ENCODE assay signal across 13 cellular contexts in genomic region chr4:106541253-106541652, GRCh38.
DNase-seq lines count a peak whose midpoint lies in the region; ATAC-seq and TF ChIP-seq lines count a peak whose summit lies in the region.
"Had no signal": no experiment of that assay in that cellular context is flagged by ENCODE, and none has a peak within 500 bp of the region (broad histone marks: within the 10 kb centered on the region; RNA-seq: fewer than 3 reads in every experiment).

No MANE protein-coding gene starts in this region.

- no peak for DNase-seq in HCT116 (ENCODE audit: low read depth, low spot score)
- DNase-seq in SJSA1 (ENCODE audit: low read depth in 1 of 2, low spot score in 2 of 2) = peak in 1 of 2 experiments; percentile 69
- DNase-seq in fibroblast of mammary gland (ENCODE audit: low read depth) = peak; percentile 60
- DNase-seq in smooth muscle cell (lab: John Stamatoyannopoulos, UW; ENCODE audit: unreplicated experiment) = no peak
- no peak for DNase-seq in D341Med (ENCODE audit: low spot score)
- no peak for DNase-seq in effector CD8-positive, alpha-beta T cell (lab: John Stamatoyannopoulos, UW)
- no peak for DNase-seq in NCI-H2171 (lab: John Stamatoyannopoulos, UW)
- no peak for DNase-seq in substantia nigra (lab: John Stamatoyannopoulos, UW)
- DNase-seq: activated T-cell treated with anti-CD3 and anti-CD28 coated beads for 4 hours; Caco-2; effector CD4-positive, alpha-beta T cell; tibial artery had no signal

- POLR2A ChIA-PET in HCT116 (lab: Charles Lee) = no interaction called here

- H3K4me1 ChIP-seq in HCT116 (ENCODE audit: control insufficient read depth in 1 of 2, insufficient read depth in 2 of 2, low read length in 2 of 2) (peaks cover 5 to 10% of the 10 kb centered on the region in 2 experiments; a peak in 2 of 4 replicates), SJSA1 (replicated peaks) (peaks cover 12% of the 10 kb centered on the region), smooth muscle cell (ENCODE audit: low read depth) (no peaks in the 10 kb centered on the region)
- H3K4me1 ChIP-seq: tibial artery had no signal

- H3K4me2 ChIP-seq in HCT116 (ENCODE audit: low read length) = peak overlapping the region; percentile 52
- H3K4me2 ChIP-seq in smooth muscle cell = peak overlapping the region; percentile 57

- 53% methylated on average over 2 of the region's 2 CpGs for WGBS in smooth muscle cell (ENCODE audit: low lambda C conversion rate)

- ATAC-seq in HCT116 = no peak

- H3K9me3 ChIP-seq in HCT116 (ENCODE audit: control insufficient read depth in 1 of 2, insufficient read depth in 1 of 2, low read depth in 1 of 2, low read length in 2 of 2) = no peaks in the 10 kb centered on the region
- H3K9me3 ChIP-seq in SJSA1 (replicated peaks) = no peaks in the 10 kb centered on the region
- no peaks in the 10 kb centered on the region for H3K9me3 ChIP-seq in smooth muscle cell (replicated peaks; ENCODE audit: low read depth)
- H3K9me3 ChIP-seq: Caco-2, neutrophil had no signal

- no peak overlapping the region for H3K27ac ChIP-seq in HCT116 (ENCODE audit: low read depth, low read length)
- H3K27ac ChIP-seq in SJSA1 = peak overlapping the region; percentile 82
- H3K27ac ChIP-seq in smooth muscle cell (ENCODE audit: low read depth) = peak overlapping the region; percentile 49
- no peak overlapping the region for H3K27ac ChIP-seq in substantia nigra (ENCODE audit: low read depth, low read length, poor library complexity, severe bottlenecking)
- H3K27ac ChIP-seq: neutrophil, tibial artery had no signal

- H4K20me1 ChIP-seq in HCT116 (ENCODE audit: insufficient read depth) (no peaks in the 10 kb centered on the region), smooth muscle cell (ENCODE audit: low read depth) (no peaks in the 10 kb centered on the region)

- no peak for TF ChIP-seq POLR2A in HCT116 (IDR thresholded peaks at IDR 0.05; ENCODE audit: borderline replicate concordance, extremely low read depth, insufficient read depth, insufficient read length)

- no TSS peak for BruUV-seq in HCT116 (replicated peaks; lab: Mats Ljungman, UMichigan)

- CTCF ChIA-PET in HCT116 (lab: Charles Lee) = no interaction called here

- H3K9me2 ChIP-seq in HCT116 (ENCODE audit: insufficient read depth) = no peaks in the 10 kb centered on the region

- no peak for TF ChIP-seq CTCF in HCT116 (IDR thresholded peaks at IDR 0.05 in 2 of 3, conservative IDR thresholded peaks at IDR 0.05 in 1 of 3; ENCODE audit: borderline replicate concordance in 1 of 3, insufficient read depth in 1 of 3, low read depth in 2 of 3, low read length in 2 of 3)
- TF ChIP-seq CTCF in fibroblast of mammary gland (conservative IDR thresholded peaks at IDR 0.05; ENCODE audit: control insufficient read depth, insufficient read depth, low read depth, low read length) = no peak
- TF ChIP-seq CTCF in smooth muscle cell (IDR thresholded peaks at IDR 0.05; ENCODE audit: borderline replicate concordance, insufficient read depth, poor library complexity, severe bottlenecking) = no peak

- H3K79me2 ChIP-seq in HCT116 (ENCODE audit: insufficient read depth, low read length) (no peaks in the 10 kb centered on the region), smooth muscle cell (ENCODE audit: low read depth) (no peaks in the 10 kb centered on the region)

- no peak for TF ChIP-seq RAD21 in HCT116 (IDR thresholded peaks at IDR 0.05; ENCODE audit: low read depth)

- intact Hi-C loops in HCT116 (cut with micrococcal nuclease) = no loop called here

- H3K36me3 ChIP-seq in HCT116 (ENCODE audit: control insufficient read depth in 1 of 2, insufficient read depth in 2 of 2, low read length in 2 of 2) = no peaks in the 10 kb centered on the region
- no peaks in the 10 kb centered on the region for H3K36me3 ChIP-seq in SJSA1
- H3K36me3 ChIP-seq in smooth muscle cell (ENCODE audit: low read depth) = no peaks in the 10 kb centered on the region
- H3K36me3 ChIP-seq: neutrophil, tibial artery had no signal

- H3K27me3 ChIP-seq in HCT116 (ENCODE audit: insufficient read depth, low read length) (no peaks in the 10 kb centered on the region), SJSA1 (replicated peaks) (no peaks in the 10 kb centered on the region), smooth muscle cell (ENCODE audit: low read depth) (no peaks in the 10 kb centered on the region)
- H3K27me3 ChIP-seq: neutrophil, tibial artery had no signal

- H2AFZ ChIP-seq in HCT116 (ENCODE audit: low read depth, low read length, poor library complexity, severe bottlenecking) (peak overlapping the region; percentile 81), smooth muscle cell (ENCODE audit: low read depth) (no peak overlapping the region)

- H3K4me3 ChIP-seq in HCT116 (replicated peaks in 1 of 2; ENCODE audit: low read depth in 1 of 2, low read length in 2 of 2) = no peak overlapping the region
- H3K4me3 ChIP-seq in SJSA1 = no peak overlapping the region
- H3K4me3 ChIP-seq in fibroblast of mammary gland (ENCODE audit: control insufficient read depth, low read depth, low read length) = no peak overlapping the region
- no peak overlapping the region for H3K4me3 ChIP-seq in smooth muscle cell
- H3K4me3 ChIP-seq: tibial artery had no signal

- H3K9ac ChIP-seq in HCT116 (ENCODE audit: low read length) (no peak overlapping the region), smooth muscle cell (ENCODE audit: low read depth) (no peak overlapping the region)

- RAD21 ChIA-PET in HCT116 (lab: Charles Lee; ENCODE audit: low non-redundant PET in 1 of 2, low total read pairs in 2 of 2, uncharacterized antibody in 2 of 2, unreplicated experiment in 2 of 2) = no interaction called here

- peaks cover 5% of the 10 kb centered on the region for H3F3A ChIP-seq in smooth muscle cell (ENCODE audit: low read depth)

TF ChIP-seq in HCT116, 20 proteins besides CTCF, POLR2A, EP300 and RAD21:
- TF ChIP-seq POLR2AphosphoS5 (IDR thresholded peaks at IDR 0.05; ENCODE audit: low read depth, low read length) = no peak
- TF ChIP-seq ZFX (IDR thresholded peaks at IDR 0.05) = no peak
- no peak for TF ChIP-seq EZH2 (IDR thresholded peaks at IDR 0.05)
- no peak for TF ChIP-seq ZNF274 (IDR thresholded peaks at IDR 0.05; ENCODE audit: low read depth, low read length)
- TF ChIP-seq JUND (IDR thresholded peaks at IDR 0.05) = peak; percentile 56; the same call in 1 of the 2 replicates
- TF ChIP-seq SP1 (IDR thresholded peaks at IDR 0.05; ENCODE audit: low read depth) = no peak
- TF ChIP-seq, protein P1, sequence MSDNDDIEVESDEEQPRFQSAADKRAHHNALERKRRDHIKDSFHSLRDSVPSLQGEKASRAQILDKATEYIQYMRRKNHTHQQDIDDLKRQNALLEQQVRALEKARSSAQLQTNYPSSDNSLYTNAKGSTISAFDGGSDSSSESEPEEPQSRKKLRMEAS (IDR thresholded peaks at IDR 0.05) = no peak
- no peak for TF ChIP-seq YY1 (IDR thresholded peaks at IDR 0.05; ENCODE audit: extremely low read depth, insufficient replicate concordance, low read depth, low read length)
- TF ChIP-seq FOSL1 (IDR thresholded peaks at IDR 0.05; ENCODE audit: low read depth) = peak; percentile 67
- TF ChIP-seq EGR1 (IDR thresholded peaks at IDR 0.05; ENCODE audit: low read depth) = no peak
- no peak for TF ChIP-seq ZBTB33 (IDR thresholded peaks at IDR 0.05; ENCODE audit: extremely low read depth, insufficient replicate concordance, low read length)
- TF ChIP-seq EZH2phosphoT487 (IDR thresholded peaks at IDR 0.05; ENCODE audit: borderline replicate concordance) = no peak
- TF ChIP-seq SIN3A (IDR thresholded peaks at IDR 0.05; ENCODE audit: low read depth) = no peak
- no peak for TF ChIP-seq CBX3 (IDR thresholded peaks at IDR 0.05; ENCODE audit: low read depth)
TF ChIP-seq in HCT116: peak in this region for 2.

Comparison
In these comparisons a context has a peak if more than half of its experiments do, and no peak if none do; other contexts are left out.
1. H3K27ac ChIP-seq: peak in SJSA1 (single experiment) and smooth muscle cell (single experiment); none in HCT116 (single experiment) and substantia nigra (single experiment).